In the genomic region with DNA sequence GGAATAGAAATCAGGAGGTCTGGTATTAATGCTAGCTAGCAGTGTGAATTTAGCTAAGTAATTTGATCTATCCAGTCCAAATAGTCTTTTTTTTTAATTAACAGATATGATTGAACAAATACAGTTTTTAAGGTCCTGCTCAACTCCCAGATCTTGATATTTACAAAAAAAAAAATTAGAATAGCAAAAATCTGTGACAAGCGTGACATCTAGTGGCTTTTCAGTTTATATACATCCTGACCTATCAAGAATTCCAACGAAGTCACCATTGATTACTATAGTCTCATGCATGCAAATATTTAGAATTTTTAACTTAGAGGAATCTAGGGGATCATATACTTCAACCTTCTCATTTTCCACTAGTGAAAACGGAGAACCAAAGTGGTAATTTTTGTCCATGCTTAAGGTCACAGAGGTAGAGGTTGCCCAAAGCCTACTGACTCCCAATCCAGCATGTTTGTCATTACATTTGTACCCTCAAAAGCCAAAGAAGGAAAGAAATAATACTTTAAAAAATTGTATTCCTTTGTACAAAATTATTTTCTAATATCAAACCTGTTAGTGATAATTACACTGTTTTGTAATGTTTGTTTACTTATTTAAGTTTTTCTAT, we compare ENCODE assay signal across 8 cellular contexts. TPM values are rescaled to one million over a fixed set of nuclear protein-coding genes. Genes with fewer than 3 reads are reported as not detected.
DNase-seq lines count a peak whose midpoint lies in the region; ATAC-seq and TF ChIP-seq lines count a peak whose summit lies in the region.

No MANE protein-coding gene starts in this region.

- H3F3A ChIP-seq in SU-DHL-6 (ENCODE audit: insufficient read depth), result no peaks in the 10 kb centered on the region

- TF ChIP-seq CTCF in BJ (IDR thresholded peaks at IDR 0.05; ENCODE audit: insufficient read depth, low read depth, low read length) (peak; percentile 38), SU-DHL-6 (IDR thresholded peaks at IDR 0.05; ENCODE audit: insufficient read depth, low read length, poor library complexity, severe bottlenecking) (peak; percentile 36)

- H3K27me3 ChIP-seq in BJ (ENCODE audit: control insufficient read depth, insufficient read depth, low read length) (no peaks in the 10 kb centered on the region), SU-DHL-6 (ENCODE audit: low read length) (no peaks in the 10 kb centered on the region)

- no peaks in the 10 kb centered on the region for H3K36me3 Mint-ChIP-seq in T-cell

- POLR2A ChIA-PET in BJ (lab: Charles Lee), result interaction anchor here (0.7 kb wide), 1 partner anchor 833 kb away, joined by 7 read pairs; no protein-coding TSS in a partner anchor
- POLR2A ChIA-PET in T-cell (lab: Charles Lee), result interaction anchor here in 1 of 2 donors (0.6 kb wide), 1 partner anchor 573 kb away, joined by 3 read pairs; no protein-coding TSS in a partner anchor

- H3K27me3 Mint-ChIP-seq in T-cell, result peaks cover 8 to 15% of the 10 kb centered on the region in 2 donors

- CTCF ChIA-PET in BJ (lab: Yijun Ruan, JAX) (interaction anchor here (0.6 to 1.6 kb wide), 19 partner anchors 8 to 1152 kb away, joined by 3 to 6 read pairs (median 3); no protein-coding TSS in a partner anchor), T-cell (lab: Charles Lee) (no interaction called here)

- H3K79me2 ChIP-seq in SU-DHL-6 (ENCODE audit: insufficient read depth, low read length), result no peaks in the 10 kb centered on the region

- no peak overlapping the region for H3K9ac ChIP-seq in SU-DHL-6 (ENCODE audit: low read length)

- ATAC-seq in HG03025 (IDR thresholded peaks at IDR 0.05; ENCODE audit: low FRiP score, unreplicated experiment) (no peak), T-cell (replicated peaks in 1 of 4) (no peak)

- no peaks in the 10 kb centered on the region for H3K4me1 Mint-ChIP-seq in T-cell

- no peaks in the 10 kb centered on the region for H3K36me3 ChIP-seq in BJ (ENCODE audit: control insufficient read depth, insufficient read depth, low read length)
- H3K36me3 ChIP-seq in SU-DHL-6 (ENCODE audit: low read length), result no peaks in the 10 kb centered on the region

- no peak overlapping the region for H3K27ac Mint-ChIP-seq in T-cell

- H3K9me3 Mint-ChIP-seq in T-cell, result no peaks in the 10 kb centered on the region

- H3K4me2 ChIP-seq in SU-DHL-6 (ENCODE audit: low read depth, low read length, poor library complexity, severe bottlenecking), result no peak overlapping the region

- no peaks in the 10 kb centered on the region for H3K9me2 ChIP-seq in SU-DHL-6 (replicated peaks; ENCODE audit: insufficient read depth, low read length)

- H4K20me1 ChIP-seq in SU-DHL-6 (ENCODE audit: low read depth, low read length), result no peaks in the 10 kb centered on the region

- H3K27ac ChIP-seq in SU-DHL-6 (ENCODE audit: low read depth, low read length), result no peak overlapping the region

- H2AFZ ChIP-seq in SU-DHL-6 (ENCODE audit: low read depth, low read length, severe bottlenecking), result no peak overlapping the region

- H3K4me3 ChIP-seq in BJ (ENCODE audit: low read depth, low read length), result no peak overlapping the region
- no peak overlapping the region for H3K4me3 ChIP-seq in SU-DHL-6 (ENCODE audit: insufficient read depth, low read length, poor library complexity, severe bottlenecking)

- no peaks in the 10 kb centered on the region for H3K9me3 ChIP-seq in SU-DHL-6 (ENCODE audit: insufficient read depth, low read length)

- no peak for DNase-seq in BJ (ENCODE audit: low read depth)
- peak; percentile 46 for DNase-seq in HT1080 (ENCODE audit: low read depth)
- peak; percentile 30 for DNase-seq in inferior parietal cortex (ENCODE audit: extremely low spot score)
- no peak for DNase-seq in NCI-H1930 (lab: John Stamatoyannopoulos, UW)
- DNase-seq in T-cell, result no peak
- no peak for DNase-seq in activated T-cell treated with anti-CD3 and anti-CD28 coated beads for 4 hours

- no peak overlapping the region for H3K4me3 Mint-ChIP-seq in T-cell

RNA-seq across cellular contexts. Expression of gene TARS1, which starts 17.6 kb away (rescaled TPM):
- 121 and 228 TPM in 2 replicates for polyA plus RNA-seq in BJ (2011; rRNA removed)
- 73.8 and 93.2 TPM in 2 replicates for polyA minus RNA-seq in BJ (2011; rRNA and poly(A)+ RNA removed)
- 367 and 376 TPM in 2 replicates for total RNA-seq in HT1080 (2014; rRNA removed; shearing (Covaris generic))
- 281 and 345 TPM in 2 replicates for polyA plus RNA-seq in HT1080 (2015; cell fraction: cytosol; rRNA removed)
- polyA plus RNA-seq in HT1080 (2015; cell fraction: nucleus; rRNA removed), result 453 and 516 TPM in 2 replicates
- 100 to 1,000 TPM in 3 of 5 donors, 10 to 100 TPM in 2; 26.7 to 134 (median 119) TPM for total RNA-seq in T-cell

Comparison
In these comparisons a context has a peak if more than half of its experiments do, and no peak if none do; other contexts are left out.
1. DNase-seq: peak in HT1080 (single experiment) and inferior parietal cortex (single experiment); none in BJ (single experiment), NCI-H1930 (0 of 2), T-cell (0 of 34) and activated T-cell treated with anti-CD3 and anti-CD28 coated beads for 4 hours (single experiment).